Comparison of ENCODE assay signal across 34 cellular contexts in genomic region chr1:2962541-2962940, GRCh38. TPM values are rescaled to one million over a fixed set of nuclear protein-coding genes. Genes with fewer than 3 reads are reported as not detected.
"Had no signal": no experiment of that assay in that cellular context is flagged by ENCODE, and none has a peak within 500 bp of the region (broad histone marks: within the 10 kb centered on the region; RNA-seq: fewer than 3 reads in every experiment).

No MANE protein-coding gene starts in this region.

- H3K36me3 ChIP-seq: adrenal gland, Peyer's patch had no signal

- H3K4me3 ChIP-seq: adrenal gland, body of pancreas, K562, Peyer's patch had no signal

- H3K4me1 Mint-ChIP-seq: activated CD4-positive, alpha-beta memory T cell treated with anti-CD3 and anti-CD28 coated beads, Interleukin-2, amount 10 ng/mL, durations not matched to agents 7 days and 5 days; activated T-helper 17 cell treated with anti-CD3 and anti-CD28 coated beads, Interleukin-2, amount 50 U/mL, for 72 hours had no signal

- H3K27ac ChIP-seq: adrenal gland, body of pancreas, Peyer's patch, VCaP had no signal

- ATAC-seq: activated naive CD4-positive, alpha-beta T cell treated with anti-CD3 and anti-CD28 coated beads, Interleukin-2, amount 50 U/mL, for 72 hours; activated T-cell treated with anti-CD3 and anti-CD28 coated beads, Interleukin-2, amount 50 U/mL, for 72 hours; activated T-helper 17 cell treated with anti-CD3 and anti-CD28 coated beads, Interleukin-2, amount 50 U/mL, for 72 hours; body of pancreas; K562; Right ventricle myocardium inferior had no signal

- H3K4me1 ChIP-seq: adrenal gland, Peyer's patch had no signal

- H3K27me3 ChIP-seq: adrenal gland, body of pancreas, Peyer's patch had no signal

- H3K4me3 Mint-ChIP-seq: activated CD4-positive, alpha-beta memory T cell treated with anti-CD3 and anti-CD28 coated beads, Interleukin-2, amount 10 ng/mL, durations not matched to agents 7 days and 5 days; activated naive CD4-positive, alpha-beta T cell treated with anti-CD3 and anti-CD28 coated beads for 36 hours; activated T-cell treated with anti-CD3 and anti-CD28 coated beads, Interleukin-2, amount 50 U/mL, for 72 hours; activated T-helper 17 cell treated with anti-CD3 and anti-CD28 coated beads, Interleukin-2, amount 50 U/mL, for 72 hours had no signal

- H3K27me3 Mint-ChIP-seq: activated CD4-positive, alpha-beta memory T cell treated with anti-CD3 and anti-CD28 coated beads, Interleukin-2, amount 10 ng/mL, durations not matched to agents 7 days and 5 days; activated T-helper 17 cell treated with anti-CD3 and anti-CD28 coated beads, Interleukin-2, amount 50 U/mL, for 72 hours had no signal

- DNase-seq: activated CD4-positive, alpha-beta memory T cell treated with anti-CD3 and anti-CD28 coated beads, Interleukin-2, amount 10 ng/mL, durations not matched to agents 7 days and 5 days; activated CD4-positive, alpha-beta T cell treated with anti-CD3 and anti-CD28 coated beads for 1 hour; activated CD4-positive, alpha-beta T cell treated with anti-CD3 and anti-CD28 coated beads for 48 hours; activated CD4-positive, CD25-positive, alpha-beta regulatory T cell; activated gamma-delta T cell treated with Interleukin-2 at 50 U/mL for 16 hours; activated naive CD4-positive, alpha-beta T cell treated with anti-CD3 and anti-CD28 coated beads for 36 hours; activated T-cell treated with anti-CD3 and anti-CD28 coated beads, Interleukin-2, amount 50 U/mL, for 1 hour; activated T-cell treated with anti-CD3 and anti-CD28 coated beads, Interleukin-2, amount 50 U/mL, for 72 hours; caudate nucleus; NCI-H1092 treated with DMSO at 0.1 percent for 48 hours; NCI-H146; NCI-H187; NCI-H2029 treated with DMSO at 0.1 percent for 48 hours; NCI-H2107; NCI-H2171; NCI-H510A; NCI-H526; RPMI8226; SIG-M5; SW 1271; T-helper 1 cell; T-helper 9 cell had no signal

- H3K27ac Mint-ChIP-seq: activated CD4-positive, alpha-beta memory T cell treated with anti-CD3 and anti-CD28 coated beads, Interleukin-2, amount 10 ng/mL, durations not matched to agents 7 days and 5 days; activated naive CD4-positive, alpha-beta T cell treated with anti-CD3 and anti-CD28 coated beads for 36 hours; activated naive CD4-positive, alpha-beta T cell treated with anti-CD3 and anti-CD28 coated beads, Interleukin-2, amount 50 U/mL, for 72 hours; activated T-cell treated with anti-CD3 and anti-CD28 coated beads, Interleukin-2, amount 50 U/mL, for 72 hours; activated T-helper 17 cell treated with anti-CD3 and anti-CD28 coated beads, Interleukin-2, amount 50 U/mL, for 72 hours had no signal

RNA-seq across cellular contexts. Expression of gene ACTRT2, which starts 58.7 kb away (rescaled TPM):
- total RNA-seq: activated CD4-positive, alpha-beta memory T cell treated with anti-CD3 and anti-CD28 coated beads, Interleukin-2, amount 10 ng/mL, durations not matched to agents 7 days and 5 days; activated CD8-positive, alpha-beta memory T cell treated with anti-CD3 and anti-CD28 coated beads for 36 hours; activated naive CD4-positive, alpha-beta T cell treated with anti-CD3 and anti-CD28 coated beads for 36 hours; activated naive CD4-positive, alpha-beta T cell treated with anti-CD3 and anti-CD28 coated beads, Interleukin-2, amount 50 U/mL, for 72 hours; activated T-cell treated with anti-CD3 and anti-CD28 coated beads, Interleukin-2, amount 50 U/mL, for 72 hours; activated T-helper 17 cell treated with anti-CD3 and anti-CD28 coated beads, Interleukin-2, amount 50 U/mL, for 72 hours; adrenal gland; astrocyte; body of pancreas; bronchial epithelial cell; K562; M059J; Peyer's patch; Right ventricle myocardium inferior had no signal
